Comparison of ENCODE assay signal across 8 cellular contexts in the genomic region with DNA sequence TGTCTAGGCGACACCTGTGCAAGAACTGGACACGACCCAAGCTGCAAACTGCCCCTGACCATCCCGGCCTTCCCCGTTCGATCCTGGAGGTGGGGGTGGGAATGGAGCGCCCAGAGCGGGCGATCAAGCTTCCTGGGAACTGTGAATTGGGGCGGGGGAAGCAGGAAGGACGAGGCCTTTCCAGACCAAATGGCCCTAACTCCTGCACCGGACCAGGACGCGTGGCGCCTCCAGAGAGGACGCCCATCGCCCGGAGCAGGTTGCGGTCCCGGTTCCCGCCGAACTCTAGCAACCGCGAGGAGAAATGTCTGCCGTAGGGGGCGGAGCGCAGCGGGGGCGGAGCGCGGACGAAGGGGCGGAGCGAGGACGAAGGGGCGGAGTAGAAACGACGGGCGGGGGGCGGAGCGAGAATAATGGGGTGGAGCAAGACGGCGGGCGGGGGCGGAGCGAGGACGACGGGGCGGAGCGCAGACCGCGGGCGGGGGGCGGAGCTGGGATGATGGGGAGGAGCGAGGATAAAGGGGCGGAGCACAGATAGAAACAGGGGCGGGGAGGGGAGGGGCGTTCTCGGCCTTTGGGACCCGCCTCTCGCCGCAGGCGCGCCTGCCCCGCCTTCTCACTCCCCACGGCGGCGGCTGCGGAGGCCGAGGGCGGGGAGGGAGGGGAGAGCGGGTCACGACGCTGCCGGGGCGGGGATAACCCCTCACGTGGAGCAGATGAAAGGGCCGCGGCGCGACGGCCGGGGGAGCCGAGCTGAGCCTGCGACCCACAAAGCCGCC. TPM values are rescaled to one million over a fixed set of nuclear protein-coding genes. Genes with fewer than 3 reads are reported as not detected.
DNase-seq lines count a peak whose midpoint lies in the region; ATAC-seq and TF ChIP-seq lines count a peak whose summit lies in the region.

A gene (plus strand): TSS at position 695 of the 779 bp plus-strand sequence. CDS start 195 bp downstream, outside the sequence.

- H4K20me1 ChIP-seq in neural cell (ENCODE audit: insufficient read depth): peaks cover 3% of the 10 kb centered on the region

- H3K36me3 ChIP-seq in SJSA1 (no peaks in the 10 kb centered on the region), neural cell (ENCODE audit: insufficient read depth, low read length) (no peaks in the 10 kb centered on the region)

- peak; percentile 65 for ATAC-seq in GM21576 (IDR thresholded peaks at IDR 0.05; ENCODE audit: unreplicated experiment)

- H3K9ac ChIP-seq in neural cell (ENCODE audit: low read length): peak within 1 kb of the TSS; percentile 47

- no peak for TF ChIP-seq RAD21 in neural cell (conservative IDR thresholded peaks at IDR 0.05)

- no peaks in the 10 kb centered on the region for H3K27me3 ChIP-seq in SJSA1 (replicated peaks)
- no peaks in the 10 kb centered on the region for H3K27me3 ChIP-seq in neural cell (ENCODE audit: insufficient read depth, low read depth, low read length)

- H3K4me3 ChIP-seq in SJSA1 (peak within 1 kb of the TSS; percentile 78), foreskin fibroblast (ENCODE audit: low read depth in 1 of 2, low read length in 2 of 2) (peak within 1 kb of the TSS; percentile 55 to 66), neural cell (ENCODE audit: low read length) (peak within 1 kb of the TSS; percentile 77)

- H2AFZ ChIP-seq in neural cell (ENCODE audit: low read depth, low read length): peak within 1 kb of the TSS; percentile 49

- no peaks in the 10 kb centered on the region for H3K9me2 ChIP-seq in neural cell (ENCODE audit: insufficient read depth, low read length)

- H3K9me3 ChIP-seq in SJSA1 (replicated peaks): no peaks in the 10 kb centered on the region
- H3K9me3 ChIP-seq in neural cell (ENCODE audit: low read length): no peaks in the 10 kb centered on the region

- H3K27ac ChIP-seq in C4-2B: peak within 1 kb of the TSS; percentile 65
- H3K27ac ChIP-seq in SJSA1: no peak within 1 kb of the TSS
- H3K27ac ChIP-seq in neural cell (ENCODE audit: low read length): no peak within 1 kb of the TSS

- H3K4me1 ChIP-seq in SJSA1 (replicated peaks): peaks cover 18% of the 10 kb centered on the region

- TF ChIP-seq CTCF in C4-2B (conservative IDR thresholded peaks at IDR 0.05) (no peak), foreskin fibroblast (IDR thresholded peaks at IDR 0.05; ENCODE audit: low read depth, low read length) (no peak), neural cell (IDR thresholded peaks at IDR 0.05; ENCODE audit: poor library complexity, severe bottlenecking) (peak; percentile 24)

- peak within 1 kb of the TSS; percentile 80 for H3K4me2 ChIP-seq in neural cell (ENCODE audit: low read length)

- no peak for TF ChIP-seq EP300 in neural cell (conservative IDR thresholded peaks at IDR 0.05; ENCODE audit: poor library complexity, severe bottlenecking)

- DNase-seq in M059J (ENCODE audit: low read depth): peak; percentile 77
- peak; percentile 74 to 90 for DNase-seq in SJSA1 (ENCODE audit: low read depth in 1 of 2, low spot score in 2 of 2)
- peak; percentile 90 to 96 (median 93) for DNase-seq in activated naive CD4-positive, alpha-beta T cell (lab: John Stamatoyannopoulos, UW)
- DNase-seq in foreskin fibroblast: peak; percentile 94 to 98
- DNase-seq in stimulated activated naive CD4-positive, alpha-beta T cell treated with Interleukin-2 at 50 U/mL for 16 hours (lab: John Stamatoyannopoulos, UW): peak; percentile 92

- no peaks in the 10 kb centered on the region for H3F3A ChIP-seq in neural cell (ENCODE audit: insufficient read depth, low read length, poor library complexity, severe bottlenecking)

- peaks cover 13% of the 10 kb centered on the region for H3K79me2 ChIP-seq in neural cell (replicated peaks; ENCODE audit: insufficient read depth, low read length)

TF ChIP-seq in neural cell, 6 proteins besides CTCF, POLR2A, EP300 and RAD21:
- peak; percentile 66 for TF ChIP-seq POLR2AphosphoS5 (IDR thresholded peaks at IDR 0.05)
- TF ChIP-seq SMC3 (conservative IDR thresholded peaks at IDR 0.05; ENCODE audit: poor library complexity): no peak
- peak; percentile 48 for TF ChIP-seq MXI1 (conservative IDR thresholded peaks at IDR 0.05; ENCODE audit: poor library complexity, severe bottlenecking)

RNA-seq across cellular contexts. Expression of the gene that starts here (rescaled TPM):
- total RNA-seq in M059J (2014; rRNA removed; shearing (Covaris generic)): 2.5 and 5.1 TPM in 2 replicates
- total RNA-seq in SJSA1 (2014; rRNA removed; shearing (Covaris generic)): 3.2 and 6.0 TPM in 2 replicates
- polyA plus RNA-seq in neural cell: 2.6 and 2.9 TPM in 2 replicates
- 7.3 TPM in 2 replicates for polyA minus RNA-seq in neural cell
